In the genomic region with DNA sequence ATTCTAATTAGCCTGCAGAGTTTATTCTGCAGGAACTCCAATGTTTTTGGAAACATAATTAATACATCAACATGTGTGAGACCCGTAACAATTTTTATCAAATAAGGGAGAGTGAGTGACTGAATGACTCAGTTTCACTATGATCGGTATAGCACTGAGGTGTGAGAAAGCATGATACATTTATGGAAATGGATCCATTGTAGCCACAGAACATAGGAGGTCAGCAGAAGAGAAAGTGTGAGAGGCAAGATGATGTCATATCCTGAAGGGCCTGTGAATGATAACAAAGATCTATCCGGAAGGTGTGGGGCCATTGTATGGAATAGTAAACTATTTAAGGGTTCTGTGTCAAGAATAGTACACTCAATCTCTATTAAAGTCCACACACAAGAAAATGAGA, we compare ENCODE assay signal across 13 cellular contexts.
DNase-seq lines count a peak whose midpoint lies in the region; ATAC-seq and TF ChIP-seq lines count a peak whose summit lies in the region.
"Had no signal": no experiment of that assay in that cellular context is flagged by ENCODE, and none has a peak within 500 bp of the region (broad histone marks: within the 10 kb centered on the region; RNA-seq: fewer than 3 reads in every experiment).

No MANE protein-coding gene starts in this region.

- no peak overlapping the region for H3K27ac ChIP-seq in suprapubic skin
- H3K27ac ChIP-seq: left lung, vagina had no signal

- DNase-seq in GM10266 (ENCODE audit: extremely low spot score) (peak; percentile 19), NCI-H187 (lab: John Stamatoyannopoulos, UW) (no peak), suprapubic skin (ENCODE audit: low spot score in 2 of 2) (no peak), left cardiac atrium (no peak), NCI-H1105 (lab: John Stamatoyannopoulos, UW) (no peak)
- DNase-seq: KG1, left lung, NCI-H2227 treated with DMSO at 0.1 percent for 48 hours, SK-N-SH had no signal

- no peak overlapping the region for H3K4me3 ChIP-seq in suprapubic skin
- H3K4me3 ChIP-seq: left lung, vagina had no signal

- ATAC-seq in GM19324 (IDR thresholded peaks at IDR 0.05; ENCODE audit: low FRiP score, unreplicated experiment) (peak; percentile 92), HG02763 (IDR thresholded peaks at IDR 0.05; ENCODE audit: unreplicated experiment) (peak; percentile 93), HG03521 (IDR thresholded peaks at IDR 0.05; ENCODE audit: unreplicated experiment) (peak; percentile 89), left cardiac atrium (no peak)
- ATAC-seq: left lung had no signal

- H3K4me1 ChIP-seq in suprapubic skin = no peaks in the 10 kb centered on the region
- H3K4me1 ChIP-seq: left lung, vagina had no signal

- no peak for TF ChIP-seq POLR2A in suprapubic skin (IDR thresholded peaks at IDR 0.05)

- no peaks in the 10 kb centered on the region for H3K27me3 ChIP-seq in suprapubic skin
- H3K27me3 ChIP-seq: left lung, vagina had no signal

- H3K9me3 ChIP-seq in suprapubic skin = no peaks in the 10 kb centered on the region
- H3K9me3 ChIP-seq: left lung, SK-N-SH, vagina had no signal

- H3K36me3 ChIP-seq in suprapubic skin = no peaks in the 10 kb centered on the region
- H3K36me3 ChIP-seq: left lung, vagina had no signal

- no peak for TF ChIP-seq EP300 in suprapubic skin (IDR thresholded peaks at IDR 0.05)

- TF ChIP-seq CTCF in GM10266 (IDR thresholded peaks at IDR 0.05; ENCODE audit: control insufficient read depth, insufficient read depth, low read depth, missing control alignments) (no peak), suprapubic skin (IDR thresholded peaks at IDR 0.05) (no peak)

- intact Hi-C loops in left cardiac atrium (cut with DNase I) = no loop called here

- 60% methylated on average over 3 of the region's 3 CpGs for WGBS in suprapubic skin

Comparison
In these comparisons a context has a peak if more than half of its experiments do, and no peak if none do; other contexts are left out.
1. ATAC-seq: peak in GM19324 (single experiment), HG02763 (single experiment) and HG03521 (single experiment); none in left cardiac atrium (0 of 2).